ENCODE assay signal across 3 cellular contexts in the genomic region with DNA sequence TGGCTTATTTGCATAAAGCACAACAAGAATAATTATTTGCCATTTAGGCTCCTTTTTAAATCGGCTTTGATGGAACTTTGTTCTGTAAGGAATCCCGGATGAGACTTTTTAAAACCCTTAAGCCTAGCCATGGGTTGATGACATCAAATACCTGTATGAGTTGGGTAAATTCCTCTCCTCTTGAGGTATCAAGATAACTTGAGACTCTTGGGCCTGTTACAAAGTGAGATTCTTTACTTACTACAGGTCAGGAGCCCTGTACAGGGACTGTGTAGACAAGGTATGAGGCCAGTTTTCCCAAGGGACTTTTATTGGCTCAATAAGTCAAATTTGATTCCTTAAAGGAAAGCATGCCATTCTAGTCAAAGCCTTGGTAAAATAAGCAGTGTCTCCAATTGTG.
"Had no signal": no experiment of that assay in that cellular context is flagged by ENCODE, and none has a peak within 500 bp of the region (broad histone marks: within the 10 kb centered on the region; RNA-seq: fewer than 3 reads in every experiment).

No MANE protein-coding gene starts in this region.

- ATAC-seq: GM12878 had no signal

- H3K4me3 ChIP-seq: GM12878 had no signal

- DNase-seq: GDM1, GF-D8 had no signal
